ENCODE assay signal across 23 cellular contexts in genomic region chr1:48686159-48686558, GRCh38.
DNase-seq lines count a peak whose midpoint lies in the region; ATAC-seq, FAIRE-seq and TF ChIP-seq lines count a peak whose summit lies in the region.
"Had no signal": no experiment of that assay in that cellular context is flagged by ENCODE, and none has a peak within 500 bp of the region (broad histone marks: within the 10 kb centered on the region; RNA-seq: fewer than 3 reads in every experiment).

No MANE protein-coding gene starts in this region.

- in situ Hi-C loops in HepG2 (cut with HindIII; ENCODE audit: extremely low pct_ligation_motif_present, low pct_unique_long_range_greater_than_20kb) = no loop called here

- TF ChIP-seq EP300 in HepG2 (IDR thresholded peaks at IDR 0.05; ENCODE audit: low read depth in 2 of 2, low read length in 2 of 2) = no peak
- TF ChIP-seq EP300 in HepG2 (CRISPR knock-in tag; IDR thresholded peaks at IDR 0.05; ENCODE audit: borderline replicate concordance) = no peak

- no peak overlapping the region for H2AFZ ChIP-seq in HepG2 (ENCODE audit: low read length)
- H2AFZ ChIP-seq: GM23338 had no signal

- no TSS peak for BruUV-seq in HepG2 (replicated peaks; lab: Mats Ljungman, UMichigan)

- TF ChIP-seq RAD21 in liver (IDR thresholded peaks at IDR 0.05) (no peak), HepG2 (CRISPR knock-in tag; IDR thresholded peaks at IDR 0.05) (no peak)

- DNase-seq in HepG2 (ENCODE audit: low spot score) (no peak), right lobe of liver (no peak), urothelium cell line (ENCODE audit: low spot score) (no peak)
- DNase-seq in activated CD4-positive, alpha-beta T cell treated with anti-CD3 and anti-CD28 coated beads, Interleukin-2, amount 50 U/mL, for 48 hours = no peak
- no peak for DNase-seq in activated CD8-positive, alpha-beta memory T cell treated with anti-CD3 and anti-CD28 coated beads, Interleukin-2, amount 50 U/mL, for 48 hours
- DNase-seq: ACHN; AML-193; BE2C; CD4-positive, alpha-beta T cell; CD8-positive, alpha-beta memory T cell; DMS 273 treated with DMSO at 0.1 percent for 48 hours; DMS79; EL; GDM1; H9 had no signal

- CTCF ChIA-PET in HepG2 (lab: Yijun Ruan, JAX; ENCODE audit: low intra/inter-chr PET ratio, low total read pairs) = no interaction called here

- no peaks in the 10 kb centered on the region for H3K36me3 ChIP-seq in liver (ENCODE audit: control insufficient read depth in 4 of 4, insufficient read depth in 3 of 4, low read depth in 1 of 4, low read length in 3 of 4)
- no peaks in the 10 kb centered on the region for H3K36me3 ChIP-seq in HepG2 (replicated peaks in 1 of 2; ENCODE audit: control insufficient read depth in 1 of 2, insufficient read depth in 2 of 2, low read length in 2 of 2)
- no peaks in the 10 kb centered on the region for H3K36me3 ChIP-seq in right lobe of liver
- H3K36me3 ChIP-seq: BE2C; BLaER1 treated with 17β-estradiol and CSF1 and Interleukin-3, amounts not matched to agents 10 nM and 100 nM had no signal

- H3K9ac ChIP-seq in liver (ENCODE audit: low read depth in 1 of 2, low read length in 2 of 2) (no peak overlapping the region), HepG2 (ENCODE audit: insufficient read depth, low read depth, low read length) (no peak overlapping the region)
- H3K9ac ChIP-seq: BLaER1 treated with 17β-estradiol and CSF1 and Interleukin-3, amounts not matched to agents 10 nM and 100 nM had no signal

- no peaks in the 10 kb centered on the region for H3K9me3 ChIP-seq in liver (ENCODE audit: control insufficient read depth in 4 of 4, low read length in 3 of 4)
- H3K9me3 ChIP-seq in HepG2 (ENCODE audit: low read length) = no peaks in the 10 kb centered on the region
- no peaks in the 10 kb centered on the region for H3K9me3 ChIP-seq in right lobe of liver
- H3K9me3 ChIP-seq: BE2C; BLaER1 treated with 17β-estradiol and CSF1 and Interleukin-3, amounts not matched to agents 10 nM and 100 nM had no signal

- 62% methylated on average over 5 of the region's 5 CpGs for WGBS in liver
- WGBS in HepG2 (ENCODE audit: low lambda C conversion rate) = 41% methylated on average over 5 of the region's 5 CpGs
- 47% methylated on average over 5 of the region's 5 CpGs for WGBS in right lobe of liver (ENCODE audit: insufficient coverage, low coverage, low lambda C conversion rate, missing lambda C conversion rate)

- H3K27me3 ChIP-seq in liver (ENCODE audit: control insufficient read depth in 4 of 4, insufficient read depth in 4 of 4, low read length in 3 of 4) = no peaks in the 10 kb centered on the region
- no peaks in the 10 kb centered on the region for H3K27me3 ChIP-seq in HepG2 (ENCODE audit: control insufficient read depth in 1 of 2, insufficient read depth in 2 of 2, low read length in 2 of 2)
- H3K27me3 ChIP-seq in right lobe of liver = no peaks in the 10 kb centered on the region
- H3K27me3 ChIP-seq: BE2C; BLaER1 treated with 17β-estradiol and CSF1 and Interleukin-3, amounts not matched to agents 10 nM and 100 nM had no signal

- TF ChIP-seq POLR2A in HepG2 (IDR thresholded peaks at IDR 0.05; ENCODE audit: insufficient read depth in 1 of 2, low read depth in 2 of 2, low read length in 2 of 2) = no peak
- no peak for TF ChIP-seq POLR2A in right lobe of liver (IDR thresholded peaks at IDR 0.05)

- no peaks in the 10 kb centered on the region for H3K79me2 ChIP-seq in HepG2 (ENCODE audit: insufficient read depth, low read length)

- TF ChIP-seq CTCF in liver (IDR thresholded peaks at IDR 0.05; ENCODE audit: low read depth, low read length, missing input control) = no peak
- TF ChIP-seq CTCF in HepG2 (CRISPR knock-in tag; IDR thresholded peaks at IDR 0.05) = no peak
- TF ChIP-seq CTCF in right lobe of liver (IDR thresholded peaks at IDR 0.05) = no peak

- ATAC-seq in HepG2 = no peak
- ATAC-seq in right lobe of liver = peak; percentile 63 to 82 (median 69)
- ATAC-seq: GM12878, GM23338, HCT116 had no signal

- H3K4me2 ChIP-seq in HepG2 (ENCODE audit: low read depth, low read length) = no peak overlapping the region
- H3K4me2 ChIP-seq: BLaER1 treated with 17β-estradiol and CSF1 and Interleukin-3, amounts not matched to agents 10 nM and 100 nM; GM23338 had no signal

- H4K20me1 ChIP-seq in HepG2 (ENCODE audit: insufficient read depth, low read length) = no peaks in the 10 kb centered on the region
- H4K20me1 ChIP-seq: BLaER1 treated with 17β-estradiol and CSF1 and Interleukin-3, amounts not matched to agents 10 nM and 100 nM had no signal

- H3K4me3 ChIP-seq in liver (ENCODE audit: low read depth in 1 of 3, low read length in 3 of 3) = no peak overlapping the region
- no peak overlapping the region for H3K4me3 ChIP-seq in HepG2 (replicated peaks in 1 of 3; ENCODE audit: insufficient read depth in 1 of 3, low read depth in 2 of 3, low read length in 3 of 3)
- H3K4me3 ChIP-seq in right lobe of liver = no peak overlapping the region
- H3K4me3 ChIP-seq: BLaER1 treated with 17β-estradiol and CSF1 and Interleukin-3, amounts not matched to agents 10 nM and 100 nM; GM12878; GM23338 had no signal

- POLR2A ChIA-PET in HepG2 (lab: Yijun Ruan, JAX) = no interaction called here

- no peak overlapping the region for H3K27ac ChIP-seq in liver (ENCODE audit: low read depth in 1 of 2, low read length in 2 of 2)
- H3K27ac ChIP-seq in HepG2 (ENCODE audit: extremely low read length, insufficient read depth, low read length) = no peak overlapping the region
- H3K27ac ChIP-seq in right lobe of liver = no peak overlapping the region
- H3K27ac ChIP-seq: 22Rv1; BLaER1 treated with 17β-estradiol and CSF1 and Interleukin-3, amounts not matched to agents 10 nM and 100 nM had no signal

- intact Hi-C loops in HepG2 (cut with micrococcal nuclease; ENCODE audit: unreplicated experiment) (no loop called here), right lobe of liver (cut with DNase I) (no loop called here)

- FAIRE-seq in HepG2 (lab: Jason Lieb, UNC) (no peak), urothelium cell line (lab: Jason Lieb, UNC) (peak; percentile 48)
- FAIRE-seq: A204.1, D721Med, GM12878 had no signal

- peaks cover 4 to 16% (median 8%) of the 10 kb centered on the region in 4 donors for H3K4me1 ChIP-seq in liver (ENCODE audit: control insufficient read depth in 4 of 4, insufficient read depth in 4 of 4, low read length in 3 of 4)
- no peaks in the 10 kb centered on the region for H3K4me1 ChIP-seq in HepG2 (ENCODE audit: insufficient read depth, low read length)
- H3K4me1 ChIP-seq in right lobe of liver = peaks cover 0 to 12% (median 3%) of the 10 kb centered on the region in 4 donors
- H3K4me1 ChIP-seq: BE2C had no signal

TF ChIP-seq in liver, 16 proteins besides CTCF, POLR2A, EP300 and RAD21 (continues in another document):
- TF ChIP-seq FOXA2 (IDR thresholded peaks at IDR 0.05) (no peak), MAX (IDR thresholded peaks at IDR 0.05) (no peak), TAF1 (conservative IDR thresholded peaks at IDR 0.05) (no peak), HNF4A (conservative IDR thresholded peaks at IDR 0.05) (peak; percentile 65 to 76), YY1 (IDR thresholded peaks at IDR 0.05) (no peak)

TF ChIP-seq in HepG2, 621 proteins besides CTCF, POLR2A, EP300 and RAD21:
- no peak for TF ChIP-seq NFATC3 (CRISPR knock-in tag; IDR thresholded peaks at IDR 0.05)
- TF ChIP-seq KDM2A (CRISPR knock-in tag; IDR thresholded peaks at IDR 0.05; ENCODE audit: borderline replicate concordance, low read depth) = no peak
- no peak for TF ChIP-seq ATAD3A (CRISPR knock-in tag; IDR thresholded peaks at IDR 0.05)
